ENCODE assay signal across 8 cellular contexts in the genomic region with DNA sequence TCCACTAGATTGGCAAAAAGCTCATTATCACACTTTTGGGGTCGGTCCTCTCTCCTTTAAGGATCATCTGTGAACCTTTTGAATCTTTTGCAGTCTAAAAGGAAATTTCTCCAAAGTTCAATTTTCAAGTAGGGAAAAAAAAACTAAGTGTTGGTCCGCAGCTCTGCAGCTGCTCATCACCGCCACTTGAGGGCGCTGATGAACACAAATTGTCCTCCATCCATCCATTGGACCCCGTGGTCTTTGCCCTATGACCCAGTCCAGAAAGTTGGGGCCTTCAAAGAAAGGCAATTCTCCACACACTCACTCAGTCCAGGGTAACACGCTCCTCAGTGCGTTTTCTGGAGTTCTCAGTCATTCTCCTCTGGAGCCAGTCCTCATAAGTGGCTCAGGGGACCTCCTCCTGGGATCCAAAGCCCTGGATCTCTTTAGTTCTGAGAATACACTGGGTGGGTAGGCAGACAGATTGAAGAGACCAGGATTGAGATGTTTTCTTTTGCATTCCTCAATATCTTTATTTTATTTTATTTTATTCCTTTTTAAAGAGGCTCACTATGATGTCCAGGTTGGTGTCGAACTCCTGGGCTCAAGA.
DNase-seq lines count a peak whose midpoint lies in the region; TF ChIP-seq lines count a peak whose summit lies in the region.

No MANE protein-coding gene starts in this region.

- no peaks in the 10 kb centered on the region for H4K20me1 ChIP-seq in smooth muscle cell (ENCODE audit: low read depth)

- H3K4me3 ChIP-seq in NB4 (ENCODE audit: low read depth, low read length) (no peak overlapping the region), epithelial cell of proximal tubule (ENCODE audit: low read depth, low read length) (no peak overlapping the region), smooth muscle cell (no peak overlapping the region)
- no peak overlapping the region for H3K4me3 ChIP-seq in CD4-positive, alpha-beta memory T cell (ENCODE audit: low read length in 2 of 2)

- DNase-seq in activated CD4-positive, alpha-beta T cell treated with anti-CD3 and anti-CD28 coated beads for 48 hours, result peak; percentile 12
- no peak for DNase-seq in activated CD4-positive, alpha-beta T cell treated with anti-CD3 and anti-CD28 coated beads, Interleukin-2, amount 50 U/mL, for 48 hours
- DNase-seq in NB4 (ENCODE audit: low read depth) (peak; percentile 39), epithelial cell of proximal tubule (ENCODE audit: low read depth) (no peak), smooth muscle cell (lab: John Stamatoyannopoulos, UW; ENCODE audit: unreplicated experiment) (no peak), hippocampal formation (lab: John Stamatoyannopoulos, UW) (no peak)
- DNase-seq in CD4-positive, alpha-beta memory T cell, result no peak
- DNase-seq in stimulated activated naive CD4-positive, alpha-beta T cell (lab: John Stamatoyannopoulos, UW), result no peak

- H3K27me3 ChIP-seq in smooth muscle cell (ENCODE audit: low read depth), result no peaks in the 10 kb centered on the region
- no peaks in the 10 kb centered on the region for H3K27me3 ChIP-seq in CD4-positive, alpha-beta memory T cell (ENCODE audit: insufficient read depth, low read length)

- H3K79me2 ChIP-seq in smooth muscle cell (ENCODE audit: low read depth), result no peaks in the 10 kb centered on the region

- 36% methylated on average over 8 of the region's 8 CpGs for WGBS in smooth muscle cell (ENCODE audit: low lambda C conversion rate)

- no peaks in the 10 kb centered on the region for H3K36me3 ChIP-seq in smooth muscle cell (ENCODE audit: low read depth)
- no peaks in the 10 kb centered on the region for H3K36me3 ChIP-seq in CD4-positive, alpha-beta memory T cell (ENCODE audit: insufficient read depth, low read length)

- H3K4me1 Mint-ChIP-seq in CD4-positive, alpha-beta memory T cell, result peaks cover 0 to 1% (median 0%) of the 10 kb centered on the region in 4 donors

- no peak overlapping the region for H3K27ac ChIP-seq in smooth muscle cell (ENCODE audit: low read depth)
- H3K27ac ChIP-seq in CD4-positive, alpha-beta memory T cell (ENCODE audit: low read depth, low read length), result no peak overlapping the region

- H3K4me2 ChIP-seq in smooth muscle cell, result no peak overlapping the region

- H3F3A ChIP-seq in smooth muscle cell (ENCODE audit: low read depth), result no peaks in the 10 kb centered on the region

- H3K36me3 Mint-ChIP-seq in CD4-positive, alpha-beta memory T cell, result no peaks in the 10 kb centered on the region

- H3K27ac Mint-ChIP-seq in CD4-positive, alpha-beta memory T cell, result no peak overlapping the region

- intact Hi-C loops in CD4-positive, alpha-beta memory T cell (cut with micrococcal nuclease), result no loop called here

- no peaks in the 10 kb centered on the region for H3K9me3 Mint-ChIP-seq in CD4-positive, alpha-beta memory T cell

- H3K9me3 ChIP-seq in smooth muscle cell (replicated peaks; ENCODE audit: low read depth), result no peaks in the 10 kb centered on the region
- no peaks in the 10 kb centered on the region for H3K9me3 ChIP-seq in CD4-positive, alpha-beta memory T cell (ENCODE audit: control insufficient read depth in 1 of 2, low read length in 2 of 2)

- TF ChIP-seq POLR2A in NB4 (IDR thresholded peaks at IDR 0.05; ENCODE audit: extremely low read depth, insufficient read length), result no peak

- H3K4me1 ChIP-seq in smooth muscle cell (ENCODE audit: low read depth), result no peaks in the 10 kb centered on the region
- H3K4me1 ChIP-seq in CD4-positive, alpha-beta memory T cell (ENCODE audit: insufficient read depth, low read length), result no peaks in the 10 kb centered on the region

- POLR2A ChIA-PET in CD4-positive, alpha-beta memory T cell (lab: Charles Lee; ENCODE audit: partially characterized antibody), result no interaction called here

- no peak overlapping the region for H2AFZ ChIP-seq in smooth muscle cell (ENCODE audit: low read depth)

- H3K9ac ChIP-seq in smooth muscle cell (ENCODE audit: low read depth), result no peak overlapping the region

- TF ChIP-seq CTCF in NB4 (IDR thresholded peaks at IDR 0.05; ENCODE audit: low read depth, low read length) (peak; percentile 72), epithelial cell of proximal tubule (conservative IDR thresholded peaks at IDR 0.05; ENCODE audit: low read depth, low read length) (peak; percentile 86), smooth muscle cell (IDR thresholded peaks at IDR 0.05; ENCODE audit: borderline replicate concordance, insufficient read depth, poor library complexity, severe bottlenecking) (peak; percentile 84)

- no peak overlapping the region for H3K4me3 Mint-ChIP-seq in CD4-positive, alpha-beta memory T cell

- no peaks in the 10 kb centered on the region for H3K27me3 Mint-ChIP-seq in CD4-positive, alpha-beta memory T cell

- CTCF ChIA-PET in CD4-positive, alpha-beta memory T cell (lab: Charles Lee; ENCODE audit: partially characterized antibody), result interaction anchor here (1.5 kb wide), 2 partner anchors 9 to 1294 kb away, joined by 3 read pairs; no protein-coding TSS in a partner anchor

Comparison
In these comparisons a context has a peak if more than half of its experiments do, and no peak if none do; other contexts are left out.
1. DNase-seq: peak in activated CD4-positive, alpha-beta T cell treated with anti-CD3 and anti-CD28 coated beads for 48 hours (single experiment) and NB4 (single experiment); none in activated CD4-positive, alpha-beta T cell treated with anti-CD3 and anti-CD28 coated beads, Interleukin-2, amount 50 U/mL, for 48 hours (0 of 2), epithelial cell of proximal tubule (single experiment), smooth muscle cell (single experiment), hippocampal formation (0 of 2), CD4-positive, alpha-beta memory T cell (0 of 5) and stimulated activated naive CD4-positive, alpha-beta T cell (0 of 6).
2. Peak in every context shown above with its lines, with median percentiles within 50 percentile points of each other: CTCF ChIP-seq.